In genomic region chr2:167570370-167570769, GRCh38 we compare ENCODE assay signal across 20 cellular contexts.
DNase-seq lines count a peak whose midpoint lies in the region; ATAC-seq, FAIRE-seq and TF ChIP-seq lines count a peak whose summit lies in the region.
"Had no signal": no experiment of that assay in that cellular context is flagged by ENCODE, and none has a peak within 500 bp of the region (broad histone marks: within the 10 kb centered on the region; RNA-seq: fewer than 3 reads in every experiment).

No MANE protein-coding gene starts in this region.

- CTCF ChIA-PET in HepG2 (lab: Yijun Ruan, JAX; ENCODE audit: low intra/inter-chr PET ratio, low total read pairs), result no interaction called here
- CTCF ChIA-PET in IMR-90 (lab: Yijun Ruan, JAX), result no interaction called here
- CTCF ChIA-PET in H1 (lab: Charles Lee; ENCODE audit: partially characterized antibody), result interaction anchor here (0.7 kb wide), 1 partner anchor 24 kb away, joined by 3 read pairs; no protein-coding TSS in a partner anchor
- CTCF ChIA-PET in HEK293T (lab: Yijun Ruan, JAX), result no interaction called here

- POLR2A ChIA-PET in HepG2 (lab: Yijun Ruan, JAX), result no interaction called here
- POLR2A ChIA-PET in IMR-90 (lab: Charles Lee; ENCODE audit: unreplicated experiment), result no interaction called here
- POLR2A ChIA-PET in H1 (lab: Charles Lee; ENCODE audit: partially characterized antibody), result no interaction called here
- POLR2A ChIA-PET in HEK293T (lab: Yijun Ruan, JAX), result no interaction called here

- H2AK5ac ChIP-seq in IMR-90 (ENCODE audit: low read depth, low read length), result no peak overlapping the region
- no peak overlapping the region for H2AK5ac ChIP-seq in H1 (ENCODE audit: low read depth, low read length)

- H3K4me1 ChIP-seq in HepG2 (ENCODE audit: insufficient read depth, low read length), result no peaks in the 10 kb centered on the region
- H3K4me1 ChIP-seq in right lobe of liver, result no peaks in the 10 kb centered on the region
- no peaks in the 10 kb centered on the region for H3K4me1 ChIP-seq in IMR-90 (ENCODE audit: control insufficient read depth, insufficient read depth, low read length)
- H3K4me1 ChIP-seq in H1 (replicated peaks in 1 of 4; ENCODE audit: control insufficient read depth in 3 of 4, insufficient read depth in 4 of 4, low read length in 3 of 4), result no peaks in the 10 kb centered on the region
- no peaks in the 10 kb centered on the region for H3K4me1 ChIP-seq in vagina
- H3K4me1 ChIP-seq: BE2C, BLaER1 had no signal

- H3K18ac ChIP-seq in IMR-90 (ENCODE audit: low read depth, low read length), result no peak overlapping the region
- no peak overlapping the region for H3K18ac ChIP-seq in H1 (ENCODE audit: extremely low read depth, low read length)

- H2BK15ac ChIP-seq in IMR-90 (ENCODE audit: low read depth, low read length) (no peak overlapping the region), H1 (ENCODE audit: low read length) (no peak overlapping the region)

- H2BK12ac ChIP-seq in H1 (ENCODE audit: low read depth, low read length), result no peak overlapping the region

- H4K8ac ChIP-seq in IMR-90 (ENCODE audit: low read depth in 2 of 2, low read length in 2 of 2) (no peak overlapping the region), H1 (ENCODE audit: extremely low read depth, insufficient read depth, low read length) (no peak overlapping the region)

- H3K36me3 ChIP-seq in HepG2 (replicated peaks in 1 of 2; ENCODE audit: control insufficient read depth in 1 of 2, insufficient read depth in 2 of 2, low read length in 2 of 2), result no peaks in the 10 kb centered on the region
- no peaks in the 10 kb centered on the region for H3K36me3 ChIP-seq in right lobe of liver
- no peaks in the 10 kb centered on the region for H3K36me3 ChIP-seq in IMR-90 (ENCODE audit: control insufficient read depth, insufficient read depth, low read length)
- H3K36me3 ChIP-seq in H1 (ENCODE audit: control insufficient read depth in 2 of 4, insufficient read depth in 4 of 4, low read length in 3 of 4), result no peaks in the 10 kb centered on the region
- no peaks in the 10 kb centered on the region for H3K36me3 ChIP-seq in vagina
- H3K36me3 ChIP-seq: BE2C, BLaER1 had no signal

- H3K4me2 ChIP-seq in HepG2 (ENCODE audit: low read depth, low read length) (no peak overlapping the region), IMR-90 (ENCODE audit: low read depth, low read length) (no peak overlapping the region), H1 (ENCODE audit: insufficient read depth in 1 of 2, low read depth in 2 of 2, low read length in 2 of 2) (no peak overlapping the region)
- H3K4me2 ChIP-seq: BLaER1 had no signal

- TF ChIP-seq POLR2A in HepG2 (IDR thresholded peaks at IDR 0.05; ENCODE audit: insufficient read depth in 1 of 2, low read depth in 2 of 2, low read length in 2 of 2) (no peak), right lobe of liver (IDR thresholded peaks at IDR 0.05) (no peak), IMR-90 (IDR thresholded peaks at IDR 0.05; ENCODE audit: low read depth, low read length) (no peak), H1 (IDR thresholded peaks at IDR 0.05; ENCODE audit: control extremely low read depth in 1 of 2, low read depth in 2 of 2, low read length in 2 of 2) (no peak), vagina (IDR thresholded peaks at IDR 0.05) (no peak)

- H2BK20ac ChIP-seq in IMR-90 (ENCODE audit: low read depth, low read length), result no peak overlapping the region
- H2BK20ac ChIP-seq in H1 (ENCODE audit: low read length), result no peak overlapping the region

- TF ChIP-seq CTCF in HepG2 (CRISPR knock-in tag; IDR thresholded peaks at IDR 0.05) (no peak), right lobe of liver (IDR thresholded peaks at IDR 0.05) (no peak), IMR-90 (conservative IDR thresholded peaks at IDR 0.05; ENCODE audit: low read depth, low read length) (no peak), H1 (IDR thresholded peaks at IDR 0.05; ENCODE audit: control extremely low read depth in 1 of 3, insufficient read depth in 1 of 3, low read depth in 1 of 3, low read length in 3 of 3) (no peak), vagina (IDR thresholded peaks at IDR 0.05) (no peak)

- H3K9me3 ChIP-seq in HepG2 (ENCODE audit: low read length) (no peaks in the 10 kb centered on the region), right lobe of liver (peaks cover 0 to 3% (median 0%) of the 10 kb centered on the region in 4 donors), IMR-90 (ENCODE audit: control insufficient read depth, insufficient read depth, low read length) (no peaks in the 10 kb centered on the region), H1 (ENCODE audit: insufficient read depth in 2 of 2, low read depth in 1 of 2, low read length in 1 of 2) (no peaks in the 10 kb centered on the region), vagina (no peaks in the 10 kb centered on the region)
- H3K9me3 ChIP-seq: BE2C, BLaER1 had no signal

- H4K20me1 ChIP-seq in HepG2 (ENCODE audit: insufficient read depth, low read length), result no peaks in the 10 kb centered on the region
- H4K20me1 ChIP-seq in IMR-90 (ENCODE audit: insufficient read depth, low read length), result no peaks in the 10 kb centered on the region
- no peaks in the 10 kb centered on the region for H4K20me1 ChIP-seq in H1 (replicated peaks in 1 of 2; ENCODE audit: control insufficient read depth in 1 of 2, insufficient read depth in 2 of 2, low read length in 2 of 2)
- H4K20me1 ChIP-seq: BLaER1 had no signal

- H3K23ac ChIP-seq in IMR-90 (ENCODE audit: low read depth, low read length), result no peak overlapping the region
- H3K23ac ChIP-seq in H1 (ENCODE audit: insufficient read length), result no peak overlapping the region

- no peaks in the 10 kb centered on the region for H3K9me1 ChIP-seq in IMR-90 (ENCODE audit: insufficient read depth, low read length)

- H3K4ac ChIP-seq in IMR-90 (ENCODE audit: low read depth, low read length) (no peak overlapping the region), H1 (replicated peaks; ENCODE audit: insufficient read length, low read depth, low read length) (no peak overlapping the region)

- no peak for FAIRE-seq in HepG2 (lab: Jason Lieb, UNC)
- FAIRE-seq in H1 (lab: Jason Lieb, UNC), result no peak
- FAIRE-seq: G401.6, GM12891, GM19239 had no signal

- in situ Hi-C loops in HepG2 (cut with HindIII; ENCODE audit: extremely low pct_ligation_motif_present, low pct_unique_long_range_greater_than_20kb) (no loop called here), IMR-90 (cut with MboI; ENCODE audit: low sequenced_read_pairs) (no loop called here)

- H3K27ac ChIP-seq in HepG2 (ENCODE audit: extremely low read length, insufficient read depth, low read length), result no peak overlapping the region
- no peak overlapping the region for H3K27ac ChIP-seq in right lobe of liver
- no peak overlapping the region for H3K27ac ChIP-seq in IMR-90 (ENCODE audit: insufficient read depth, low read length)
- H3K27ac ChIP-seq in H1 (ENCODE audit: low read depth, low read length), result no peak overlapping the region
- H3K27ac ChIP-seq in vagina, result no peak overlapping the region
- H3K27ac ChIP-seq: 22Rv1, BLaER1 had no signal

- ATAC-seq in HepG2 (no peak), right lobe of liver (no peak), IMR-90 (ENCODE audit: low read depth) (no peak)

- H3K27me3 ChIP-seq in HepG2 (ENCODE audit: control insufficient read depth in 1 of 2, insufficient read depth in 2 of 2, low read length in 2 of 2) (no peaks in the 10 kb centered on the region), right lobe of liver (no peaks in the 10 kb centered on the region), IMR-90 (ENCODE audit: control insufficient read depth, insufficient read depth, low read length) (no peaks in the 10 kb centered on the region), H1 (replicated peaks in 1 of 4; ENCODE audit: control insufficient read depth in 3 of 4, extremely low read depth in 1 of 4, insufficient read depth in 3 of 4, low read length in 3 of 4) (no peaks in the 10 kb centered on the region), vagina (no peaks in the 10 kb centered on the region)
- H3K27me3 ChIP-seq: BE2C, BLaER1 had no signal

- 39% methylated on average over 3 of the region's 3 CpGs for WGBS in HepG2 (ENCODE audit: low lambda C conversion rate)
- 83% methylated on average over 3 of the region's 3 CpGs for WGBS in right lobe of liver (ENCODE audit: insufficient coverage, low coverage, low lambda C conversion rate, missing lambda C conversion rate)
- 100% methylated on average over 1 of the region's 3 CpGs; no CpG with 5 or more reads in 1 of the 2 experiments for WGBS in IMR-90 (ENCODE audit: extremely low coverage in 2 of 2, insufficient read length in 1 of 2), 2 experiments
- 95 to 100% methylated on average over 1 to 3 of the region's 3 CpGs for WGBS in H1 (ENCODE audit: extremely low coverage in 1 of 2, insufficient coverage in 1 of 2, insufficient read length in 1 of 2, insufficient replicate concordance in 2 of 2, low coverage in 1 of 2, low lambda C conversion rate in 2 of 2, missing lambda C conversion rate in 1 of 2), 2 experiments

- no peak overlapping the region for H3K56ac ChIP-seq in IMR-90 (ENCODE audit: extremely low read depth, insufficient read depth, low read length)
- no peak overlapping the region for H3K56ac ChIP-seq in H1 (replicated peaks; ENCODE audit: insufficient read length, low read depth, low read length)

- no peak overlapping the region for H2AFZ ChIP-seq in HepG2 (ENCODE audit: low read length)
- H2AFZ ChIP-seq in IMR-90 (replicated peaks; ENCODE audit: low read length, poor library complexity), result no peak overlapping the region
- no peak overlapping the region for H2AFZ ChIP-seq in H1 (ENCODE audit: low read length)

- H3K4me3 ChIP-seq in HepG2 (replicated peaks in 1 of 3; ENCODE audit: insufficient read depth in 1 of 3, low read depth in 2 of 3, low read length in 3 of 3), result no peak overlapping the region
- no peak overlapping the region for H3K4me3 ChIP-seq in right lobe of liver
- H3K4me3 ChIP-seq in IMR-90 (ENCODE audit: insufficient read depth, low read depth, low read length), result no peak overlapping the region
- H3K4me3 ChIP-seq in H1 (ENCODE audit: extremely low read depth in 1 of 4, insufficient read depth in 2 of 4, low read depth in 3 of 4, low read length in 4 of 4), result no peak overlapping the region
- H3K4me3 ChIP-seq in vagina, result no peak overlapping the region
- H3K4me3 ChIP-seq: BLaER1 had no signal

- no peak for TF ChIP-seq EP300 in HepG2 (IDR thresholded peaks at IDR 0.05; ENCODE audit: low read depth in 2 of 2, low read length in 2 of 2)
- TF ChIP-seq EP300 in HepG2 (CRISPR knock-in tag; IDR thresholded peaks at IDR 0.05; ENCODE audit: borderline replicate concordance), result no peak
- TF ChIP-seq EP300 in H1 (IDR thresholded peaks at IDR 0.05; ENCODE audit: borderline replicate concordance in 1 of 2, low read depth in 2 of 2, low read length in 2 of 2), result no peak

- DNase-seq in HepG2 (ENCODE audit: low spot score) (no peak), right lobe of liver (no peak), IMR-90 (no peak), H1 (ENCODE audit: low read depth in 1 of 2, low spot score in 2 of 2) (no peak), HEK293T (ENCODE audit: extremely low spot score) (no peak), vagina (ENCODE audit: extremely low spot score in 2 of 2) (no peak)
- DNase-seq: ACHN; BE2C; C1 segment of cervical spinal cord; CD4-positive, alpha-beta memory T cell; CD4-positive, CD25-positive, alpha-beta regulatory T cell; CD8-positive, alpha-beta memory T cell; COR-L47; DMS79 treated with DMSO at 0.1 percent for 48 hours; GF-D8 had no signal

- dilution Hi-C loops in IMR-90 (cut with HindIII; ENCODE audit: low sequenced_read_pairs, unreplicated experiment), result no loop called here

- H4K91ac ChIP-seq in IMR-90 (ENCODE audit: insufficient read depth, low read depth, low read length), result no peak overlapping the region
- no peak overlapping the region for H4K91ac ChIP-seq in H1 (replicated peaks; ENCODE audit: insufficient read length, low read length)

- no peak overlapping the region for H2AK9ac ChIP-seq in IMR-90 (replicated peaks; ENCODE audit: low read depth, low read length, poor library complexity)

- no peak overlapping the region for H2BK120ac ChIP-seq in IMR-90 (ENCODE audit: low read depth, low read length)
- no peak overlapping the region for H2BK120ac ChIP-seq in H1 (replicated peaks; ENCODE audit: low read depth, low read length)

- no TSS peak for BruUV-seq in HepG2 (replicated peaks; lab: Mats Ljungman, UMichigan)
- no TSS peak for BruUV-seq in IMR-90 (replicated peaks; lab: Mats Ljungman, UMichigan)

- H2BK5ac ChIP-seq in IMR-90 (ENCODE audit: low read depth, low read length, poor library complexity, severe bottlenecking) (no peak overlapping the region), H1 (ENCODE audit: low read depth, low read length) (no peak overlapping the region)

- H3K14ac ChIP-seq in IMR-90 (replicated peaks; ENCODE audit: low read depth, low read length) (no peak overlapping the region), H1 (ENCODE audit: insufficient read length) (no peak overlapping the region)

- no peaks in the 10 kb centered on the region for H3K23me2 ChIP-seq in H1 (ENCODE audit: low read depth, low read length)

- intact Hi-C loops in HepG2 (cut with micrococcal nuclease; ENCODE audit: unreplicated experiment), result no loop called here
- intact Hi-C loops in right lobe of liver (cut with DNase I), result no loop called here
- intact Hi-C loops in IMR-90 (cut with micrococcal nuclease), result no loop called here
- intact Hi-C loops in vagina (cut with DNase I), result no loop called here

- H4K5ac ChIP-seq in IMR-90 (ENCODE audit: low read depth, low read length) (no peak overlapping the region), H1 (ENCODE audit: insufficient read length, low read depth, low read length) (no peak overlapping the region)

- H3K9ac ChIP-seq in HepG2 (ENCODE audit: insufficient read depth, low read depth, low read length) (no peak overlapping the region), IMR-90 (ENCODE audit: low read depth, low read length) (no peak overlapping the region), H1 (replicated peaks in 1 of 4; ENCODE audit: extremely low read depth in 1 of 4, low read depth in 3 of 4, low read length in 3 of 4) (no peak overlapping the region)
- H3K9ac ChIP-seq: BLaER1 had no signal

- H3K79me2 ChIP-seq in HepG2 (ENCODE audit: insufficient read depth, low read length), result no peaks in the 10 kb centered on the region
- H3K79me2 ChIP-seq in H1 (ENCODE audit: control insufficient read depth in 1 of 2, insufficient read depth in 2 of 2, low read length in 2 of 2), result peaks cover 0 to 2% of the 10 kb centered on the region in 2 experiments; a peak in 1 of 4 replicates

- H3K79me1 ChIP-seq in IMR-90 (ENCODE audit: low read depth in 1 of 2, low read length in 2 of 2) (no peaks in the 10 kb centered on the region), H1 (ENCODE audit: low read depth, low read length) (no peaks in the 10 kb centered on the region)

- TF ChIP-seq RAD21 in HepG2 (CRISPR knock-in tag; IDR thresholded peaks at IDR 0.05) (no peak), IMR-90 (IDR thresholded peaks at IDR 0.05; ENCODE audit: low read length) (no peak), H1 (IDR thresholded peaks at IDR 0.05 in 1 of 2, conservative IDR thresholded peaks at IDR 0.05 in 1 of 2; ENCODE audit: low read depth in 2 of 2, low read length in 2 of 2) (no peak)
